Comparison of ENCODE assay signal across 8 cellular contexts in the genomic region with DNA sequence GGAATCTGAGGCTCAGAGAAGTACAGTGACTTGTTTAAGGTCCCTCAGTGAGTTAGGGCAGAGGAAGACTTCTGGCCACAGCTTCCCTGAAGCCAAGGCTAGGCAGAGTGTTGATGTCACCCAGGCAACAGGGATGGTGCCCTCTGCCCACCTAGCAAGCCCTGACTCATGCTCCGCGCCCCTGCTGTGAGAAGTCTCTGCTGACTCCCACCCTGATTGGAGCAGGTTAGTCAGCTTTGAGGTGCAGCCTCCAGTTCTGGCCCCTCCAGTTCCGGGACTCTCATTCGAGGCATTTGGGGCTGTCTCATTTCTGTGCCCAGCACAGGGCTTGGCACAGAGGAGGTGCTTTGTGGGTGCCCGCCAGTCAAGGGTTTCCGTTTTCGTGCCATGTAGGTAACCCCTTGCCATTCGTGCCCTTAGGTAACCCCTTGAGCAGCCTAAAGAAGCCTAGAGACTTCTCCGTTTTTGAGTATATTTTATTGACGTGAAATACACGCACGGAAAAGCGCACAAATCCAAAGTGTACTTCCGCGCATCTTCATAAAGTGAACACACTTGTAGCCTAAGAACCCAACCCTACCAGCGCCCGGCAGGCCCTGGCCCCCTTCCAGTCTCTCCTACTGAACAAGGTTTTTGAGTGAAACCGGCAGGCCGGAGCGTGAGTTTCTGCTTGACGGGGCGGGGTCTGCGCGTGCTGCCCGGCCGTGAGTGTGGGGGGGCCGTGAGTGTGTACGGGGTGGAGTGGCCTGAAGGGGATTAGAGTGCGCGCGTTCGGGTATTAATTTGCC. TPM values are rescaled to one million over a fixed set of nuclear protein-coding genes. Genes with fewer than 3 reads are reported as not detected.
DNase-seq lines count a peak whose midpoint lies in the region; ATAC-seq, FAIRE-seq and TF ChIP-seq lines count a peak whose summit lies in the region.
"Not testable (repeated sequence)": the region's sequence is repeated elsewhere in the genome, so short reads cannot be mapped to it uniquely, and the experiment has no call there.

No MANE protein-coding gene starts in this region.

- H3K4me1 ChIP-seq in DOHH2 (ENCODE audit: control insufficient read depth, low read length); RWPE2 (ENCODE audit: insufficient read depth, poor library complexity, severe bottlenecking); mammary epithelial cell (ENCODE audit: insufficient read depth, low read length): not testable (repeated sequence)
- peaks cover 31% of the 10 kb centered on the region for H3K4me1 ChIP-seq in HepG2 (ENCODE audit: insufficient read depth, low read length)

- FAIRE-seq in HepG2 (lab: Jason Lieb, UNC), result peak; percentile 63

- H3K9me2 ChIP-seq in DOHH2 (replicated peaks; ENCODE audit: control insufficient read depth, low read length), result not testable (repeated sequence)

- in situ Hi-C loops in mammary epithelial cell (cut with MboI; ENCODE audit: low sequenced_read_pairs in 2 of 2); HepG2 (cut with HindIII; ENCODE audit: extremely low pct_ligation_motif_present, low pct_unique_long_range_greater_than_20kb): not testable (repeated sequence)

- POLR2A ChIA-PET in HepG2 (lab: Yijun Ruan, JAX), result not testable (repeated sequence)

- H3K4me1 Mint-ChIP-seq in stimulated activated naive CD8-positive, alpha-beta T cell treated with anti-CD3 and anti-CD28 coated beads, Interleukin-15, amount 100 ng/mL, for 72 hours, result peaks cover 12% of the 10 kb centered on the region

- dilution Hi-C loops in mammary epithelial cell (cut with HindIII; ENCODE audit: low sequenced_read_pairs), result not testable (repeated sequence)

- not testable (repeated sequence) for DNase-seq in RWPE2 (ENCODE audit: low spot score); mammary epithelial cell; HepG2 (ENCODE audit: low spot score); stimulated activated naive CD8-positive, alpha-beta T cell treated with anti-CD3 and anti-CD28 coated beads, Interleukin-15, amount 100 ng/mL, for 72 hours

- TF ChIP-seq EP300 in HepG2 (IDR thresholded peaks at IDR 0.05; ENCODE audit: low read depth in 2 of 2, low read length in 2 of 2); HepG2 (CRISPR knock-in tag; IDR thresholded peaks at IDR 0.05; ENCODE audit: borderline replicate concordance): not testable (repeated sequence)

- not testable (repeated sequence) for H3F3A ChIP-seq in DOHH2 (ENCODE audit: control insufficient read depth, insufficient read depth)

- 0 out of 2 replicates have a peak overlapping the region, but pooled peaks have one; percentile 59 for H3K4me2 ChIP-seq in DOHH2 (ENCODE audit: low read length)
- H3K4me2 ChIP-seq in mammary epithelial cell (ENCODE audit: insufficient read depth, low read depth, low read length); HepG2 (ENCODE audit: low read depth, low read length): not testable (repeated sequence)

- H3K9ac ChIP-seq in mammary epithelial cell (ENCODE audit: insufficient read depth, low read length); HepG2 (ENCODE audit: insufficient read depth, low read depth, low read length): not testable (repeated sequence)

- H3K79me2 ChIP-seq in DOHH2 (ENCODE audit: control insufficient read depth, low read length), result not testable (repeated sequence)
- H3K79me2 ChIP-seq in mammary epithelial cell (ENCODE audit: insufficient read depth, low read length), result peaks cover 33% of the 10 kb centered on the region
- H3K79me2 ChIP-seq in HepG2 (ENCODE audit: insufficient read depth, low read length), result peaks cover 14% of the 10 kb centered on the region

- no CpG with 5 or more reads among the region's 32 CpGs for WGBS in mammary epithelial cell (ENCODE audit: low coverage, missing lambda C conversion rate)
- WGBS in HepG2 (ENCODE audit: low lambda C conversion rate), result no CpG with 5 or more reads among the region's 32 CpGs

- H2AFZ ChIP-seq in mammary epithelial cell (ENCODE audit: low read depth, low read length); HepG2 (ENCODE audit: low read length): not testable (repeated sequence)

- H3K27ac ChIP-seq in DOHH2 (ENCODE audit: low read depth, low read length); mammary epithelial cell (ENCODE audit: insufficient read depth, low read depth, low read length); HepG2 (ENCODE audit: extremely low read length, insufficient read depth, low read length): not testable (repeated sequence)
- peak overlapping the region; percentile 59 for H3K27ac ChIP-seq in RWPE2 (ENCODE audit: poor library complexity, severe bottlenecking)

- not testable (repeated sequence) for TF ChIP-seq CTCF in DOHH2 (IDR thresholded peaks at IDR 0.05; ENCODE audit: low read depth, low read length, poor library complexity, severe bottlenecking); RWPE2 (IDR thresholded peaks at IDR 0.05; ENCODE audit: poor library complexity, severe bottlenecking); mammary epithelial cell (conservative IDR thresholded peaks at IDR 0.05 in 1 of 2, IDR thresholded peaks at IDR 0.05 in 1 of 2; ENCODE audit: extremely low read depth in 1 of 2, insufficient read depth in 1 of 2, low read depth in 1 of 2, low read length in 2 of 2); HepG2 (CRISPR knock-in tag; IDR thresholded peaks at IDR 0.05)

- H3K4me3 ChIP-seq in DOHH2 (ENCODE audit: low read length); RWPE2 (ENCODE audit: severe bottlenecking); mammary epithelial cell (replicated peaks in 1 of 3; ENCODE audit: insufficient read depth in 1 of 3, low read depth in 2 of 3, low read length in 3 of 3): not testable (repeated sequence)
- 0 out of 6 replicates have a peak overlapping the region, but pooled peaks of 1 of the 3 experiments have one; percentile 96 for H3K4me3 ChIP-seq in HepG2 (replicated peaks in 1 of 3; ENCODE audit: insufficient read depth in 1 of 3, low read depth in 2 of 3, low read length in 3 of 3)

- BruUV-seq in mammary epithelial cell (replicated peaks; lab: Mats Ljungman, UMichigan), result TSS peak; percentile 40
- BruUV-seq in HepG2 (replicated peaks; lab: Mats Ljungman, UMichigan), result not testable (repeated sequence)

- not testable (repeated sequence) for TF ChIP-seq POLR2A in HepG2 (IDR thresholded peaks at IDR 0.05; ENCODE audit: insufficient read depth in 1 of 2, low read depth in 2 of 2, low read length in 2 of 2)

- not testable (repeated sequence) for H3K27ac Mint-ChIP-seq in stimulated activated naive CD8-positive, alpha-beta T cell treated with anti-CD3 and anti-CD28 coated beads, Interleukin-15, amount 100 ng/mL, for 72 hours

- intact Hi-C loops in mammary epithelial cell (cut with micrococcal nuclease); HepG2 (cut with micrococcal nuclease; ENCODE audit: unreplicated experiment): not testable (repeated sequence)

- not testable (repeated sequence) for H3K9me3 Mint-ChIP-seq in stimulated activated naive CD8-positive, alpha-beta T cell treated with anti-CD3 and anti-CD28 coated beads, Interleukin-15, amount 100 ng/mL, for 72 hours

- peaks cover 12% of the 10 kb centered on the region for H3K27me3 ChIP-seq in DOHH2 (ENCODE audit: control insufficient read depth, low read length)
- not testable (repeated sequence) for H3K27me3 ChIP-seq in RWPE2 (ENCODE audit: insufficient read depth, poor library complexity, severe bottlenecking); mammary epithelial cell (ENCODE audit: insufficient read depth, low read length); HepG2 (ENCODE audit: control insufficient read depth in 1 of 2, insufficient read depth in 2 of 2, low read length in 2 of 2)

- TF ChIP-seq RAD21 in HepG2 (CRISPR knock-in tag; IDR thresholded peaks at IDR 0.05), result not testable (repeated sequence)

- CTCF ChIA-PET in mammary epithelial cell (lab: Charles Lee; ENCODE audit: low non-redundant PET); HepG2 (lab: Yijun Ruan, JAX; ENCODE audit: low intra/inter-chr PET ratio, low total read pairs): not testable (repeated sequence)

- H3K9me3 ChIP-seq in DOHH2 (ENCODE audit: control insufficient read depth, insufficient read depth, low read length); RWPE2 (ENCODE audit: severe bottlenecking); mammary epithelial cell (replicated peaks; ENCODE audit: insufficient read depth, low read length); HepG2 (ENCODE audit: low read length): not testable (repeated sequence)

- H3K36me3 ChIP-seq in DOHH2 (ENCODE audit: control insufficient read depth, low read length); mammary epithelial cell (ENCODE audit: insufficient read depth, low read length); HepG2 (replicated peaks in 1 of 2; ENCODE audit: control insufficient read depth in 1 of 2, insufficient read depth in 2 of 2, low read length in 2 of 2): not testable (repeated sequence)
- peaks cover 17% of the 10 kb centered on the region for H3K36me3 ChIP-seq in RWPE2 (ENCODE audit: low read depth)

- H3K27me3 Mint-ChIP-seq in stimulated activated naive CD8-positive, alpha-beta T cell treated with anti-CD3 and anti-CD28 coated beads, Interleukin-15, amount 100 ng/mL, for 72 hours, result peaks cover 32% of the 10 kb centered on the region

- H4K20me1 ChIP-seq in DOHH2 (ENCODE audit: control insufficient read depth, insufficient read depth, low read depth, low read length); mammary epithelial cell (ENCODE audit: insufficient read depth, low read length); HepG2 (ENCODE audit: insufficient read depth, low read length): not testable (repeated sequence)

- H3K4me3 Mint-ChIP-seq in stimulated activated naive CD8-positive, alpha-beta T cell treated with anti-CD3 and anti-CD28 coated beads, Interleukin-15, amount 100 ng/mL, for 72 hours, result not testable (repeated sequence)

- ATAC-seq in GM19397 (IDR thresholded peaks at IDR 0.05; ENCODE audit: unreplicated experiment), result peak; percentile 22
- ATAC-seq in HG02571 (IDR thresholded peaks at IDR 0.05; ENCODE audit: unreplicated experiment), result peak; percentile 33
- peak; percentile 35 for ATAC-seq in HG03159 (IDR thresholded peaks at IDR 0.05; ENCODE audit: unreplicated experiment)
- peak; percentile 66 for ATAC-seq in RWPE2 (ENCODE audit: low read depth)
- peak; percentile 58 for ATAC-seq in HepG2
- ATAC-seq in stimulated activated naive CD8-positive, alpha-beta T cell treated with anti-CD3 and anti-CD28 coated beads, Interleukin-15, amount 100 ng/mL, for 72 hours, result peak; percentile 79

RNA-seq across cellular contexts. Expression of a gene that starts 0.6 kb away (rescaled TPM):
- 10 to 100 TPM; 19.8 to 32.4 TPM for total RNA-seq in mammary epithelial cell
- 19.5 TPM for polyA plus RNA-seq in mammary epithelial cell
- polyA minus RNA-seq in mammary epithelial cell, result 28.5 TPM
- total RNA-seq in HepG2 (2016; rRNA removed; fragmentation: Illumina TruSeq; extraction: Trizol), result 7.8 and 9.3 TPM in 2 replicates
- 7.1 and 8.4 TPM in 2 replicates for total RNA-seq in HepG2 (2016; cell fraction: cytosol; rRNA removed; fragmentation: Illumina TruSeq; extraction: Trizol; ENCODE audit: low read depth)
- total RNA-seq in HepG2 (2016; cell fraction: insoluble cytoplasmic fraction; rRNA removed; fragmentation: Illumina TruSeq; extraction: Trizol), result 6.5 and 7.5 TPM in 2 replicates
- 7.8 and 13.2 TPM in 2 replicates for total RNA-seq in HepG2 (2016; cell fraction: membrane; rRNA removed; fragmentation: Illumina TruSeq; extraction: Trizol)
- total RNA-seq in HepG2 (2016; cell fraction: nucleus; rRNA removed; fragmentation: Illumina TruSeq; extraction: Trizol), result 12.8 and 15.5 TPM in 2 replicates
- polyA plus RNA-seq in HepG2 (2011; rRNA removed), result 17.8 and 19.2 TPM in 2 replicates
- 15.5 and 16.2 TPM in 2 replicates for polyA plus RNA-seq in HepG2 (2011; cell fraction: cytosol; rRNA removed)
- polyA plus RNA-seq in HepG2 (2011; cell fraction: nucleus; rRNA removed), result 41.0 and 65.6 TPM in 2 replicates
- polyA plus RNA-seq in HepG2 (2012), result 17.0 and 18.3 TPM in 2 replicates
- 2.5 and 3.6 TPM in 2 replicates for polyA plus RNA-seq in HepG2 (2016; cell fraction: cytosol; fragmentation: Illumina TruSeq; extraction: Trizol; ENCODE audit: low read depth)
- 9.1 and 11.8 TPM in 2 replicates for polyA plus RNA-seq in HepG2 (2016; cell fraction: insoluble cytoplasmic fraction; fragmentation: Illumina TruSeq; extraction: Trizol; ENCODE audit: low read depth)
- 4.7 and 5.3 TPM in 2 replicates for polyA plus RNA-seq in HepG2 (2016; cell fraction: membrane; fragmentation: Illumina TruSeq; extraction: Trizol; ENCODE audit: low read depth)
- polyA plus RNA-seq in HepG2 (2016; cell fraction: nucleus; fragmentation: Illumina TruSeq; extraction: Trizol; ENCODE audit: insufficient read depth, low read depth), result 21.2 and 21.7 TPM in 2 replicates
- 33.4 and 37.5 TPM in 2 replicates for polyA minus RNA-seq in HepG2 (2011; rRNA and poly(A)+ RNA removed; ENCODE audit: low replicate concordance)
- 13.2 and 14.8 TPM in 2 replicates for polyA minus RNA-seq in HepG2 (2011; cell fraction: cytosol; rRNA and poly(A)+ RNA removed)
- polyA minus RNA-seq in HepG2 (2011; cell fraction: nucleus; rRNA and poly(A)+ RNA removed), result 30.2 and 31.4 TPM in 2 replicates

Comparison
In these comparisons a context has a peak if more than half of its experiments do, and no peak if none do; other contexts are left out.
1. ATAC-seq: peak in every context shown above with its lines; median percentile 79 in stimulated activated naive CD8-positive, alpha-beta T cell treated with anti-CD3 and anti-CD28 coated beads, Interleukin-15, amount 100 ng/mL, for 72 hours; 66 in RWPE2; 58 in HepG2; 35 in HG03159; 33 in HG02571; 22 in GM19397.